Comparison of ENCODE assay signal across 16 cellular contexts in genomic region chr14:50774542-50775267, GRCh38. TPM values are rescaled to one million over a fixed set of nuclear protein-coding genes. Genes with fewer than 3 reads are reported as not detected.
DNase-seq lines count a peak whose midpoint lies in the region; ATAC-seq and TF ChIP-seq lines count a peak whose summit lies in the region.
"Had no signal": no experiment of that assay in that cellular context is flagged by ENCODE, and none has a peak within 500 bp of the region (broad histone marks: within the 10 kb centered on the region; RNA-seq: fewer than 3 reads in every experiment).

No MANE protein-coding gene starts in this region.

- no peaks in the 10 kb centered on the region for H3K79me2 ChIP-seq in GM23338 (replicated peaks; ENCODE audit: insufficient read depth)

- H3K4me3 Mint-ChIP-seq in GM23338, result no peak overlapping the region
- no peak overlapping the region for H3K4me3 Mint-ChIP-seq in stimulated activated effector memory CD8-positive, alpha-beta T cell treated with anti-CD3 and anti-CD28 coated beads, Interleukin-12 subunit alpha, Interleukin-12 subunit beta, amount 100 ng/mL, for 72 hours
- H3K4me3 Mint-ChIP-seq: activated T-helper 1 cell treated with anti-CD3 and anti-CD28 coated beads, Interleukin-12 subunit alpha, Interleukin-12 subunit beta, Interleukin-2, Interleukin-4 antibody, amounts not matched to agents 30 ng/mL and 10 ng/mL and 1 ng/mL, durations not matched to agents 14 hours and 24 hours and 36 hours; CD8-positive, alpha-beta memory T cell had no signal

- peaks cover 3% of the 10 kb centered on the region for H3K27me3 Mint-ChIP-seq in GM23338 (ENCODE audit: insufficient read depth, low read depth, poor library complexity)
- H3K27me3 Mint-ChIP-seq: CD8-positive, alpha-beta memory T cell had no signal

- no peaks in the 10 kb centered on the region for H4K20me1 ChIP-seq in GM23338 (replicated peaks; ENCODE audit: insufficient read depth)

- TF ChIP-seq CTCF in GM23338 (conservative IDR thresholded peaks at IDR 0.05; ENCODE audit: low read depth in 2 of 2) (no peak), ascending aorta (IDR thresholded peaks at IDR 0.05) (no peak), right atrium auricular region (IDR thresholded peaks at IDR 0.05) (no peak)

- H3K9me3 ChIP-seq in ascending aorta (no peaks in the 10 kb centered on the region), right atrium auricular region (no peaks in the 10 kb centered on the region)

- peaks cover 23% of the 10 kb centered on the region for H3K36me3 Mint-ChIP-seq in GM23338 (ENCODE audit: low read depth)
- H3K36me3 Mint-ChIP-seq in stimulated activated effector memory CD8-positive, alpha-beta T cell treated with anti-CD3 and anti-CD28 coated beads, Interleukin-12 subunit alpha, Interleukin-12 subunit beta, amount 100 ng/mL, for 72 hours, result peaks cover 70% of the 10 kb centered on the region

- H3F3A ChIP-seq in GM23338 (replicated peaks; ENCODE audit: low read depth), result 0 out of 2 replicates have a peak, but pooled peaks cover 3% of the 10 kb centered on the region

- DNase-seq in GM23338 (ENCODE audit: low spot score) (no peak), ascending aorta (ENCODE audit: low spot score in 2 of 2) (no peak), right atrium auricular region (ENCODE audit: low spot score) (no peak), occipital lobe (lab: John Stamatoyannopoulos, UW) (no peak)
- no peak for DNase-seq in stimulated activated effector memory CD8-positive, alpha-beta T cell treated with anti-CD3 and anti-CD28 coated beads, Interleukin-12 subunit alpha, Interleukin-12 subunit beta, amount 100 ng/mL, for 72 hours (ENCODE audit: low spot score in 2 of 2)
- DNase-seq in activated effector memory CD4-positive, alpha-beta T cell treated with anti-CD3 and anti-CD28 coated beads, Interleukin-2, amount 50 U/mL, for 16 hours, result no peak
- DNase-seq: CD8-positive, alpha-beta memory T cell; cerebellar nuclear complex; GOT3; NCI-H1105; NCI-H526 treated with DMSO at 0.1 percent for 48 hours; SHP77 treated with DMSO at 0.1 percent for 48 hours had no signal

- no peaks in the 10 kb centered on the region for H3K9me3 Mint-ChIP-seq in GM23338
- no peaks in the 10 kb centered on the region for H3K9me3 Mint-ChIP-seq in stimulated activated effector memory CD8-positive, alpha-beta T cell treated with anti-CD3 and anti-CD28 coated beads, Interleukin-12 subunit alpha, Interleukin-12 subunit beta, amount 100 ng/mL, for 72 hours
- H3K9me3 Mint-ChIP-seq: activated T-helper 1 cell treated with anti-CD3 and anti-CD28 coated beads, Interleukin-12 subunit alpha, Interleukin-12 subunit beta, Interleukin-2, Interleukin-4 antibody, amounts not matched to agents 30 ng/mL and 10 ng/mL and 1 ng/mL, durations not matched to agents 14 hours and 24 hours and 36 hours; CD8-positive, alpha-beta memory T cell had no signal

- H3K27ac Mint-ChIP-seq in GM23338, result peak overlapping the region; percentile 70; the same call in 1 of the 2 replicates
- peak overlapping the region; percentile 50 for H3K27ac Mint-ChIP-seq in stimulated activated effector memory CD8-positive, alpha-beta T cell treated with anti-CD3 and anti-CD28 coated beads, Interleukin-12 subunit alpha, Interleukin-12 subunit beta, amount 100 ng/mL, for 72 hours
- H3K27ac Mint-ChIP-seq: activated T-helper 1 cell treated with anti-CD3 and anti-CD28 coated beads, Interleukin-12 subunit alpha, Interleukin-12 subunit beta, Interleukin-2, Interleukin-4 antibody, amounts not matched to agents 30 ng/mL and 10 ng/mL and 1 ng/mL, durations not matched to agents 14 hours and 24 hours and 36 hours had no signal

- no peak overlapping the region for H3K27ac ChIP-seq in GM23338 (ENCODE audit: low read depth)
- peak overlapping the region; percentile 76 to 77 for H3K27ac ChIP-seq in ascending aorta
- H3K27ac ChIP-seq in right atrium auricular region, result peak overlapping the region; percentile 15 to 60
- H3K27ac ChIP-seq: foreskin keratinocyte had no signal

- H3K27me3 ChIP-seq in GM23338 (ENCODE audit: insufficient read depth) (no peaks in the 10 kb centered on the region), ascending aorta (no peaks in the 10 kb centered on the region), right atrium auricular region (no peaks in the 10 kb centered on the region)
- H3K27me3 ChIP-seq: foreskin keratinocyte had no signal

- H3K4me1 ChIP-seq in GM23338 (ENCODE audit: insufficient read depth) (peaks cover 5% of the 10 kb centered on the region; the same call in 1 of the 2 replicates), ascending aorta (peaks cover 9 to 25% of the 10 kb centered on the region in 2 donors), right atrium auricular region (peaks cover 0 to 26% of the 10 kb centered on the region in 2 donors)

- no peak overlapping the region for H3K4me2 ChIP-seq in GM23338

- no peaks in the 10 kb centered on the region for H3K36me3 ChIP-seq in GM23338 (ENCODE audit: insufficient read depth)
- H3K36me3 ChIP-seq in ascending aorta, result peaks cover 0 to 15% of the 10 kb centered on the region in 2 donors
- H3K36me3 ChIP-seq in right atrium auricular region, result peaks cover 34% of the 10 kb centered on the region

- no peak overlapping the region for H2AFZ ChIP-seq in GM23338

- no peak for ATAC-seq in GM23338
- no peak for ATAC-seq in stimulated activated effector memory CD8-positive, alpha-beta T cell treated with anti-CD3 and anti-CD28 coated beads, Interleukin-12 subunit alpha, Interleukin-12 subunit beta, amount 100 ng/mL, for 72 hours
- ATAC-seq in GM21360 (IDR thresholded peaks at IDR 0.05; ENCODE audit: unreplicated experiment), result no peak
- no peak for ATAC-seq in HG02623 (IDR thresholded peaks at IDR 0.05; ENCODE audit: unreplicated experiment)

- H3K4me3 ChIP-seq in GM23338 (no peak overlapping the region), ascending aorta (peak overlapping the region in 1 of 2 donors; percentile 30), right atrium auricular region (no peak overlapping the region)

- intact Hi-C loops in ascending aorta (cut with DNase I), result loop anchor here (1.0 to 10.0 kb wide), 6 partner anchors 15 to 452 kb away; partner anchors contain the start of genes PYGL and SAV1

- H3K4me1 Mint-ChIP-seq in GM23338, result peaks cover 3% of the 10 kb centered on the region; the same call in 1 of the 3 replicates
- peaks cover 25% of the 10 kb centered on the region for H3K4me1 Mint-ChIP-seq in stimulated activated effector memory CD8-positive, alpha-beta T cell treated with anti-CD3 and anti-CD28 coated beads, Interleukin-12 subunit alpha, Interleukin-12 subunit beta, amount 100 ng/mL, for 72 hours

- no peaks in the 10 kb centered on the region for H3K9me2 ChIP-seq in GM23338 (ENCODE audit: insufficient read depth)

TF ChIP-seq in GM23338, 12 proteins besides CTCF, POLR2A, EP300 and RAD21:
- TF ChIP-seq EZH2 (IDR thresholded peaks at IDR 0.05; ENCODE audit: low read depth, unreplicated experiment) (no peak), NANOG (IDR thresholded peaks at IDR 0.05; ENCODE audit: borderline replicate concordance) (no peak), ETS1 (IDR thresholded peaks at IDR 0.05) (no peak)
TF ChIP-seq in GM23338: peak in this region for 0.

RNA-seq across cellular contexts. Expression of gene NIN, which starts 56.3 kb away (rescaled TPM):
- 12.9 and 17.4 TPM in 2 replicates for total RNA-seq in GM23338 (2014; rRNA removed; shearing (Covaris generic))
- 6.2 and 7.4 TPM in 2 replicates for polyA plus RNA-seq in GM23338 (2016; fragmentation: Nextera tagmentation; extraction: Ambion mirVana)
- 25.2 TPM for total RNA-seq in ascending aorta
- 10 to 100 TPM; 30.1 to 49.7 TPM for total RNA-seq in right atrium auricular region
- total RNA-seq in occipital lobe, result 67.5 TPM
